19 cellular contexts compared by ENCODE assay signal in the genomic region with DNA sequence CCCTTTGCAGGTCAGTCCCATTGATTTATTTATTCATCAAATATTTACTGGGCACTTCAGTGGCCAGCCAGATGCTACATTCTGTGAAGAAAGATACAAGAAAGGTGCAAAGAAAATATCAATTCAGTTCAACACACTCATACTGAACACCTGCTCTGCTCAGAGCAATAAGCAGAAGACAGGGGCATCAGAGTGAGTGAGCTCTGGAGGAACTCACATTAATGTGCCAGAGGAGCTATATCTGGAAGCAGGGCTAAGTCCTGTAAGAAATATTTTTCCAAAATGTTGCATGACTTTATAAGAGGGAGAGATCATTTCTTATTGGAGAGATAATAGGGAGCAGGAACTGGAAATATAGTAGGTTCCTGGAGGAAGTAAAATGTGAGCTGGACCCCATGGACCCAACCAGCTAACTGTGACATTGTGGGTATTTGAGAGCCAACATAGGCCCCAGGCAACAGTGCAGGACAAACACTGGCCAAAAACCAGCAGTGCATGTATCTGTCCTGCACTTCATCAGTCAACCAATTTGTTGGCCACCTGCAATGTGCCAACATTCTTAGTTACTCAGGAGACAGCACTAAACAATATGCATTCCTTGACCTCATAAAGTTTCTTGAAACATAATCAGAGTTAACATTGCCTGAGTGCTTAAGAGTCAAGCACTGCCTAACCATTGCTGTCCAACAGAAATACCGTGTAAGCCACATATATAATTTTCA.
DNase-seq lines count a peak whose midpoint lies in the region; ATAC-seq, FAIRE-seq and TF ChIP-seq lines count a peak whose summit lies in the region.
"Had no signal": no experiment of that assay in that cellular context is flagged by ENCODE, and none has a peak within 500 bp of the region (broad histone marks: within the 10 kb centered on the region; RNA-seq: fewer than 3 reads in every experiment).

No MANE protein-coding gene starts in this region.

- ATAC-seq in Right ventricle myocardium superior (ENCODE audit: poor library complexity) (peak; percentile 85), right cardiac atrium (peak; percentile 81 to 84)
- no peak for ATAC-seq in stimulated activated naive CD8-positive, alpha-beta T cell treated with anti-CD3 and anti-CD28 coated beads, Interleukin-15, Interleukin-2, amounts not matched to agents 100 U/mL and 50 U/mL, for 24 hours
- ATAC-seq: CD8-positive, alpha-beta T cell had no signal

- H3K9me3 ChIP-seq in right atrium auricular region (no peaks in the 10 kb centered on the region), right cardiac atrium (ENCODE audit: control insufficient read depth, low read length) (no peaks in the 10 kb centered on the region)
- H3K9me3 ChIP-seq: BLaER1, MG63 had no signal

- FAIRE-seq in HTR-8/SVneo (lab: Jason Lieb, UNC): no peak
- FAIRE-seq: G401.6 had no signal

- DNase-seq in Right ventricle myocardium superior: no peak
- no peak for DNase-seq in right atrium auricular region (ENCODE audit: low spot score)
- DNase-seq in right cardiac atrium: no peak
- DNase-seq in retinal pigment epithelial cell (ENCODE audit: low read depth): peak; percentile 7
- no peak for DNase-seq in activated CD4-positive, alpha-beta T cell treated with anti-CD3 and anti-CD28 coated beads, Interleukin-2, amount 50 U/mL, for 1 hour
- no peak for DNase-seq in HTR-8/SVneo (ENCODE audit: insufficient read length, low spot score)
- no peak for DNase-seq in NCI-H526 treated with DMSO at 0.1 percent for 48 hours (lab: John Stamatoyannopoulos, UW)
- DNase-seq in stimulated activated naive CD8-positive, alpha-beta T cell treated with anti-CD3 and anti-CD28 coated beads, Interleukin-15, Interleukin-2, amounts not matched to agents 100 U/mL and 50 U/mL, for 24 hours: no peak
- DNase-seq: CD8-positive, alpha-beta T cell; DND-41; H9; MG63; NCI-H1105; NCI-H187; NCI-H226; NCI-H524 treated with DMSO at 0.1 percent for 48 hours; RPMI8226 had no signal

- peak overlapping the region in 1 of 2 donors; percentile 34 for H3K27ac ChIP-seq in right atrium auricular region
- H3K27ac ChIP-seq in right cardiac atrium (ENCODE audit: low read length): no peak overlapping the region
- H3K27ac ChIP-seq: BLaER1 had no signal

- H3K4me3 ChIP-seq in right atrium auricular region: no peak overlapping the region
- H3K4me3 ChIP-seq in right cardiac atrium (ENCODE audit: low read length): no peak overlapping the region
- H3K4me3 ChIP-seq in retinal pigment epithelial cell (ENCODE audit: low read length): no peak overlapping the region
- H3K4me3 ChIP-seq: BLaER1, MG63 had no signal

- TF ChIP-seq CTCF in right atrium auricular region (IDR thresholded peaks at IDR 0.05): no peak
- no peak for TF ChIP-seq CTCF in retinal pigment epithelial cell (conservative IDR thresholded peaks at IDR 0.05; ENCODE audit: low read depth, low read length)

- intact Hi-C loops in Right ventricle myocardium superior (cut with DNase I) (loop anchor here (5.0 kb wide), 1 partner anchor 103 kb away; a partner anchor contains a TSS), right cardiac atrium (cut with DNase I) (no loop called here)

- H3K4me1 ChIP-seq in right atrium auricular region (peaks cover 0 to 17% of the 10 kb centered on the region in 2 donors), right cardiac atrium (ENCODE audit: control insufficient read depth, insufficient read depth, low read length) (peaks cover 3% of the 10 kb centered on the region)

- H3K27me3 ChIP-seq in right atrium auricular region: no peaks in the 10 kb centered on the region
- no peaks in the 10 kb centered on the region for H3K27me3 ChIP-seq in right cardiac atrium (ENCODE audit: control insufficient read depth, insufficient read depth)
- H3K27me3 ChIP-seq: BLaER1, MG63 had no signal

- no peaks in the 10 kb centered on the region for H3K36me3 ChIP-seq in right atrium auricular region
- H3K36me3 ChIP-seq: BLaER1, MG63 had no signal

- 57% methylated on average over 1 of the region's 1 CpG for whole genome bisulfite sequencing in right cardiac atrium
